In the genomic region with DNA sequence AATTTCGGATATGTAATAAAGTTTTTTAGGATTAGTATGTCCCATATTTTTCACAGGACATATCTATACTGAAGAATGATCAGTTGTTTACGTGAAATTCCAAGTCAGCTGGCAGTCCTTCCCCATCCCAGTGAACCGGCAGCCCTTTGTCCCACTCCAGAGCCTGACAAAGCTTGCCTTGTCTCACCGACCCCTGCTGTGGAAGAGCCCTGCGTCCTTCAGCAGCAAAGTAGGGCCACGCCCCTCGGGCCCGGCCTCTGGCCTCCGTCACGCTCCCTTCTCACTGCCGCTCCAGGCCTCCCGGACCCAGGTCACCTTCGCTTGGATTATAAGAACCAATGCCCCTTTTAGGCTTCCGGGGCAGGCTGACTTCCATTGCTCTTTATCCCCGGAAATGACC, we compare ENCODE assay signal across 22 cellular contexts.
DNase-seq lines count a peak whose midpoint lies in the region; ATAC-seq, FAIRE-seq and TF ChIP-seq lines count a peak whose summit lies in the region.
"Had no signal": no experiment of that assay in that cellular context is flagged by ENCODE, and none has a peak within 500 bp of the region (broad histone marks: within the 10 kb centered on the region; RNA-seq: fewer than 3 reads in every experiment).

No MANE protein-coding gene starts in this region.

- H3K27ac Mint-ChIP-seq in neural crest cell (ENCODE audit: unreplicated experiment): peak overlapping the region; percentile 93
- no peak overlapping the region for H3K27ac Mint-ChIP-seq in activated CD8-positive, alpha-beta T cell treated with anti-CD3 and anti-CD28 coated beads, Interleukin-2, amount 10 ng/mL, durations not matched to agents 7 days and 5 days
- H3K27ac Mint-ChIP-seq: activated CD4-positive, alpha-beta T cell treated with anti-CD3 and anti-CD28 coated beads, Interleukin-2, amount 10 ng/mL, durations not matched to agents 7 days and 5 days; activated naive CD8-positive, alpha-beta T cell treated with anti-CD3 and anti-CD28 coated beads, Interleukin-2, amount 50 U/mL, for 24 hours had no signal

- H3K79me2 ChIP-seq in HepG2 (ENCODE audit: insufficient read depth, low read length): no peaks in the 10 kb centered on the region

- H3K9me3 ChIP-seq in HepG2 (ENCODE audit: low read length) (no peaks in the 10 kb centered on the region), right lobe of liver (no peaks in the 10 kb centered on the region), tibial nerve (no peaks in the 10 kb centered on the region)
- H3K9me3 ChIP-seq: breast epithelium, uterus had no signal

- no peaks in the 10 kb centered on the region for H4K20me1 ChIP-seq in HepG2 (ENCODE audit: insufficient read depth, low read length)

- TF ChIP-seq POLR2A in HepG2 (IDR thresholded peaks at IDR 0.05; ENCODE audit: insufficient read depth in 1 of 2, low read depth in 2 of 2, low read length in 2 of 2) (no peak), right lobe of liver (IDR thresholded peaks at IDR 0.05) (no peak), tibial nerve (IDR thresholded peaks at IDR 0.05) (no peak)

- H3K27me3 Mint-ChIP-seq in neural crest cell (ENCODE audit: low read depth): no peaks in the 10 kb centered on the region
- no peaks in the 10 kb centered on the region for H3K27me3 Mint-ChIP-seq in activated CD8-positive, alpha-beta T cell treated with anti-CD3 and anti-CD28 coated beads, Interleukin-2, amount 10 ng/mL, durations not matched to agents 7 days and 5 days (ENCODE audit: low read depth)
- H3K27me3 Mint-ChIP-seq: activated CD4-positive, alpha-beta T cell treated with anti-CD3 and anti-CD28 coated beads, Interleukin-2, amount 10 ng/mL, durations not matched to agents 7 days and 5 days; activated naive CD8-positive, alpha-beta T cell treated with anti-CD3 and anti-CD28 coated beads, Interleukin-2, amount 50 U/mL, for 24 hours had no signal

- H3K4me1 Mint-ChIP-seq in neural crest cell: peaks cover 23% of the 10 kb centered on the region
- H3K4me1 Mint-ChIP-seq in activated CD8-positive, alpha-beta T cell treated with anti-CD3 and anti-CD28 coated beads, Interleukin-2, amount 10 ng/mL, durations not matched to agents 7 days and 5 days (ENCODE audit: low read depth): peaks cover 11% of the 10 kb centered on the region
- H3K4me1 Mint-ChIP-seq: B cell, nephron had no signal

- FAIRE-seq in HepG2 (lab: Jason Lieb, UNC) (no peak), RCC 7860 (lab: Jason Lieb, UNC) (no peak)

- H3K4me3 ChIP-seq in HepG2 (replicated peaks in 1 of 3; ENCODE audit: insufficient read depth in 1 of 3, low read depth in 2 of 3, low read length in 3 of 3): peak overlapping the region in 1 of 3 experiments; percentile 21; a peak in 1 of 6 replicates
- H3K4me3 ChIP-seq in right lobe of liver: no peak overlapping the region
- peak overlapping the region in 1 of 4 donors; percentile 10 for H3K4me3 ChIP-seq in tibial nerve
- H3K4me3 ChIP-seq: breast epithelium, uterus had no signal

- H3K9me3 Mint-ChIP-seq in neural crest cell: peaks cover 2% of the 10 kb centered on the region
- H3K9me3 Mint-ChIP-seq in activated CD8-positive, alpha-beta T cell treated with anti-CD3 and anti-CD28 coated beads, Interleukin-2, amount 10 ng/mL, durations not matched to agents 7 days and 5 days (ENCODE audit: insufficient read depth): no peaks in the 10 kb centered on the region
- H3K9me3 Mint-ChIP-seq: activated CD4-positive, alpha-beta T cell treated with anti-CD3 and anti-CD28 coated beads, Interleukin-2, amount 10 ng/mL, durations not matched to agents 7 days and 5 days; activated naive CD8-positive, alpha-beta T cell treated with anti-CD3 and anti-CD28 coated beads, Interleukin-2, amount 50 U/mL, for 24 hours; nephron had no signal

- ATAC-seq in HepG2 (peak; percentile 87), right lobe of liver (no peak)
- no peak for ATAC-seq in activated CD8-positive, alpha-beta T cell treated with anti-CD3 and anti-CD28 coated beads, Interleukin-2, amount 10 ng/mL, durations not matched to agents 7 days and 5 days
- ATAC-seq: activated naive CD8-positive, alpha-beta T cell treated with anti-CD3 and anti-CD28 coated beads, Interleukin-2, amount 50 U/mL, for 24 hours had no signal

- CTCF ChIA-PET in HepG2 (lab: Yijun Ruan, JAX; ENCODE audit: low intra/inter-chr PET ratio, low total read pairs): no interaction called here
- CTCF ChIA-PET in activated CD8-positive, alpha-beta T cell treated with anti-CD3 and anti-CD28 coated beads, Interleukin-2, amount 10 ng/mL, durations not matched to agents 7 days and 5 days (lab: Charles Lee): interaction anchor here (1.1 kb wide), 1 partner anchor 305 kb away, joined by 3 read pairs; no protein-coding TSS in a partner anchor

- H2AFZ ChIP-seq in HepG2 (ENCODE audit: low read length): no peak overlapping the region

- POLR2A ChIA-PET in HepG2 (lab: Yijun Ruan, JAX): no interaction called here
- POLR2A ChIA-PET in activated CD8-positive, alpha-beta T cell treated with anti-CD3 and anti-CD28 coated beads, Interleukin-2, amount 10 ng/mL, durations not matched to agents 7 days and 5 days (lab: Charles Lee): no interaction called here

- H3K4me1 ChIP-seq in HepG2 (ENCODE audit: insufficient read depth, low read length) (peaks cover 14% of the 10 kb centered on the region), right lobe of liver (no peaks in the 10 kb centered on the region), tibial nerve (peaks cover 0 to 14% (median 0%) of the 10 kb centered on the region in 4 donors)
- H3K4me1 ChIP-seq: breast epithelium, foreskin keratinocyte, uterus had no signal

- in situ Hi-C loops in HepG2 (cut with HindIII; ENCODE audit: extremely low pct_ligation_motif_present, low pct_unique_long_range_greater_than_20kb): no loop called here

- H3K9ac ChIP-seq in HepG2 (ENCODE audit: insufficient read depth, low read depth, low read length): no peak overlapping the region

- H3K36me3 ChIP-seq in HepG2 (replicated peaks in 1 of 2; ENCODE audit: control insufficient read depth in 1 of 2, insufficient read depth in 2 of 2, low read length in 2 of 2) (no peaks in the 10 kb centered on the region), right lobe of liver (no peaks in the 10 kb centered on the region), tibial nerve (no peaks in the 10 kb centered on the region)
- H3K36me3 ChIP-seq: breast epithelium, uterus had no signal

- WGBS in HepG2 (ENCODE audit: low lambda C conversion rate): 25% methylated on average over 15 of the region's 15 CpGs
- 85% methylated on average over 11 of the region's 15 CpGs for WGBS in right lobe of liver (ENCODE audit: insufficient coverage, low coverage, low lambda C conversion rate, missing lambda C conversion rate)
- 39 to 59% methylated on average over 15 of the region's 15 CpGs for WGBS in tibial nerve, 2 donors

- intact Hi-C loops in HepG2 (cut with micrococcal nuclease; ENCODE audit: unreplicated experiment) (no loop called here), right lobe of liver (cut with DNase I) (no loop called here)

- H3K27ac ChIP-seq in HepG2 (ENCODE audit: extremely low read length, insufficient read depth, low read length) (no peak overlapping the region), right lobe of liver (no peak overlapping the region), tibial nerve (peak overlapping the region; percentile 23 to 87 (median 64))
- H3K27ac ChIP-seq: 22Rv1, breast epithelium, foreskin keratinocyte, uterus had no signal

- TF ChIP-seq CTCF in HepG2 (CRISPR knock-in tag; IDR thresholded peaks at IDR 0.05) (no peak), right lobe of liver (IDR thresholded peaks at IDR 0.05) (no peak), neural crest cell (conservative IDR thresholded peaks at IDR 0.05) (no peak), tibial nerve (IDR thresholded peaks at IDR 0.05) (no peak)

- H3K27me3 ChIP-seq in HepG2 (ENCODE audit: control insufficient read depth in 1 of 2, insufficient read depth in 2 of 2, low read length in 2 of 2) (peaks cover 0 to 9% of the 10 kb centered on the region in 2 experiments; a peak in 2 of 5 replicates), right lobe of liver (no peaks in the 10 kb centered on the region), tibial nerve (no peaks in the 10 kb centered on the region)
- H3K27me3 ChIP-seq: breast epithelium, foreskin keratinocyte, uterus had no signal

- peak overlapping the region; percentile 28 for H3K4me2 ChIP-seq in HepG2 (ENCODE audit: low read depth, low read length)

- peak overlapping the region; percentile 39 for H3K4me3 Mint-ChIP-seq in neural crest cell
- no peak overlapping the region for H3K4me3 Mint-ChIP-seq in activated CD8-positive, alpha-beta T cell treated with anti-CD3 and anti-CD28 coated beads, Interleukin-2, amount 10 ng/mL, durations not matched to agents 7 days and 5 days
- H3K4me3 Mint-ChIP-seq: activated CD4-positive, alpha-beta T cell treated with anti-CD3 and anti-CD28 coated beads, Interleukin-2, amount 10 ng/mL, durations not matched to agents 7 days and 5 days; activated naive CD8-positive, alpha-beta T cell treated with anti-CD3 and anti-CD28 coated beads, Interleukin-2, amount 50 U/mL, for 24 hours; B cell; nephron had no signal

- no peak for TF ChIP-seq RAD21 in HepG2 (CRISPR knock-in tag; IDR thresholded peaks at IDR 0.05)

- DNase-seq in HepG2 (ENCODE audit: low spot score): peak; percentile 49
- DNase-seq in right lobe of liver: no peak
- peak; percentile 82 for DNase-seq in globus pallidus (ENCODE audit: low spot score)
- peak; percentile 68 for DNase-seq in neural crest cell (ENCODE audit: low read depth, low spot score)
- no peak for DNase-seq in tibial nerve (ENCODE audit: low spot score in 2 of 2)
- no peak for DNase-seq in HK-2 (ENCODE audit: unreplicated experiment)
- no peak for DNase-seq in RCC 7860 (ENCODE audit: low spot score)
- no peak for DNase-seq in activated CD8-positive, alpha-beta T cell treated with anti-CD3 and anti-CD28 coated beads, Interleukin-2, amount 10 ng/mL, durations not matched to agents 7 days and 5 days
- DNase-seq: activated CD4-positive, alpha-beta T cell treated with anti-CD3 and anti-CD28 coated beads, Interleukin-2, amount 10 ng/mL, durations not matched to agents 7 days and 5 days; activated CD8-positive, alpha-beta memory T cell treated with anti-CD3 and anti-CD28 coated beads, Interleukin-2, amount 50 U/mL, for 4 hours; activated effector memory CD4-positive, alpha-beta T cell treated with Interleukin-2 at 50 U/mL for 16 hours; activated naive CD8-positive, alpha-beta T cell treated with anti-CD3 and anti-CD28 coated beads, Interleukin-2, amount 50 U/mL, for 24 hours; Calu3; EL; NCI-H524 treated with DMSO at 0.1 percent for 48 hours; SIG-M5; uterus had no signal

- TF ChIP-seq EP300 in HepG2 (IDR thresholded peaks at IDR 0.05; ENCODE audit: low read depth in 2 of 2, low read length in 2 of 2) (no peak), HepG2 (CRISPR knock-in tag; IDR thresholded peaks at IDR 0.05; ENCODE audit: borderline replicate concordance) (no peak), tibial nerve (IDR thresholded peaks at IDR 0.05) (peak in 1 of 2 donors; percentile 17)

- peaks cover 3% of the 10 kb centered on the region for H3K36me3 Mint-ChIP-seq in neural crest cell (ENCODE audit: low read depth)
- H3K36me3 Mint-ChIP-seq in activated CD8-positive, alpha-beta T cell treated with anti-CD3 and anti-CD28 coated beads, Interleukin-2, amount 10 ng/mL, durations not matched to agents 7 days and 5 days (ENCODE audit: low read depth): no peaks in the 10 kb centered on the region

- no TSS peak for BruUV-seq in HepG2 (replicated peaks; lab: Mats Ljungman, UMichigan)

TF ChIP-seq in HepG2, 621 proteins besides CTCF, POLR2A, EP300 and RAD21 (continues in another document):
- TF ChIP-seq ATAD3A (CRISPR knock-in tag; IDR thresholded peaks at IDR 0.05): no peak

Comparison
In these comparisons a context has a peak if more than half of its experiments do, and no peak if none do; other contexts are left out.
1. DNase-seq: peak in HepG2 (single experiment), globus pallidus (single experiment) and neural crest cell (single experiment); none in right lobe of liver (0 of 3), tibial nerve (0 of 2), HK-2 (single experiment), RCC 7860 (single experiment) and activated CD8-positive, alpha-beta T cell treated with anti-CD3 and anti-CD28 coated beads, Interleukin-2, amount 10 ng/mL, durations not matched to agents 7 days and 5 days (single experiment).
2. H3K27ac ChIP-seq: peak in tibial nerve (4 of 4); none in HepG2 (single experiment) and right lobe of liver (0 of 3).